Comparison of ENCODE assay signal across 25 cellular contexts in the genomic region with DNA sequence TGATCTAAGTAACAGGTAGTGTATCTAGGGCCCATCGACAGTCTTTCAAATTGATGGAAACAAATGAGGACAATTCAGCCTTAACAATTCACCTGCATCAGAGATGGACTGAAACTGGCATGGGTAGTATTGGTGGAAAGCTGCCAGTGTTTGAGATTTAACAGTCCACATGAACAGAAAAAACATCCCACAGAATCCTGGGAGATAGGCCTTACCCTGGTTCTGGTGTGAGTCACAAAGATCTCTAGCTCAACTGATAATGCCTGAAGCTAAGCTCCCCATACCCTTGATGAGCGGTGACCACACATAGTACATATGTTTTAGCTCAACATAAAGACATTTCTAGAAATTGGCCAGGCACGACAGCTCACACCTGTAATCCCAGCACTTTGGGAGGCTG. TPM values are rescaled to one million over a fixed set of nuclear protein-coding genes. Genes with fewer than 3 reads are reported as not detected.
DNase-seq lines count a peak whose midpoint lies in the region; ATAC-seq and TF ChIP-seq lines count a peak whose summit lies in the region.
"Had no signal": no experiment of that assay in that cellular context is flagged by ENCODE, and none has a peak within 500 bp of the region (broad histone marks: within the 10 kb centered on the region; RNA-seq: fewer than 3 reads in every experiment).

No MANE protein-coding gene starts in this region.

- no peak overlapping the region for H3K4me3 ChIP-seq in smooth muscle cell
- H3K4me3 ChIP-seq: GM23248, upper lobe of right lung had no signal

- peaks cover 98% of the 10 kb centered on the region for H4K20me1 ChIP-seq in smooth muscle cell (ENCODE audit: low read depth)

- H3K36me3 ChIP-seq in smooth muscle cell (ENCODE audit: low read depth) = no peaks in the 10 kb centered on the region

- no peaks in the 10 kb centered on the region for H3K9me3 Mint-ChIP-seq in activated T-cell treated with anti-CD3 and anti-CD28 coated beads, Interleukin-2, amount 50 U/mL, for 24 hours
- no peaks in the 10 kb centered on the region for H3K9me3 Mint-ChIP-seq in activated T-cell treated with anti-CD3 and anti-CD28 coated beads, Interleukin-2, amount 50 U/mL, for 4 hours
- H3K9me3 Mint-ChIP-seq in natural killer cell treated with Interleukin-12 subunit alpha and Interleukin-12 subunit beta and Interleukin-15 and Interleukin-18, amount 100 ng/mL, for 72 hours = no peaks in the 10 kb centered on the region
- H3K9me3 Mint-ChIP-seq: activated CD4-positive, alpha-beta T cell treated with anti-CD3 and anti-CD28 coated beads, Interleukin-2, amount 10 ng/mL, durations not matched to agents 24 days and 14 days; brain; CD4-positive, CD25-positive, alpha-beta regulatory T cell; stimulated activated memory B cell treated with anti-CD40 and anti-IgM and Interleukin-4, amounts not matched to agents 10 μg/mL and 1 μg/mL and 100 μg/mL, for 72 hours had no signal

- peak overlapping the region; percentile 39 for H3K27ac ChIP-seq in smooth muscle cell (ENCODE audit: low read depth)
- H3K27ac ChIP-seq: GM23248, HL-60, upper lobe of right lung had no signal

- no peak overlapping the region for H3K9ac ChIP-seq in smooth muscle cell (ENCODE audit: low read depth)
- H3K9ac ChIP-seq: GM23248 had no signal

- H3K4me1 Mint-ChIP-seq in activated T-cell treated with anti-CD3 and anti-CD28 coated beads, Interleukin-2, amount 50 U/mL, for 24 hours (ENCODE audit: low read depth) = peaks cover 33% of the 10 kb centered on the region
- peaks cover 27% of the 10 kb centered on the region for H3K4me1 Mint-ChIP-seq in activated T-cell treated with anti-CD3 and anti-CD28 coated beads, Interleukin-2, amount 50 U/mL, for 4 hours (ENCODE audit: low read depth)
- peaks cover 10 to 22% of the 10 kb centered on the region in 2 donors for H3K4me1 Mint-ChIP-seq in natural killer cell treated with Interleukin-12 subunit alpha and Interleukin-12 subunit beta and Interleukin-15 and Interleukin-18, amount 100 ng/mL, for 72 hours (ENCODE audit: low read depth in 2 of 2)

- H3K27ac Mint-ChIP-seq in activated T-cell treated with anti-CD3 and anti-CD28 coated beads, Interleukin-2, amount 50 U/mL, for 24 hours = peak overlapping the region; percentile 18
- H3K27ac Mint-ChIP-seq in natural killer cell treated with Interleukin-12 subunit alpha and Interleukin-12 subunit beta and Interleukin-15 and Interleukin-18, amount 100 ng/mL, for 72 hours = no peak overlapping the region
- H3K27ac Mint-ChIP-seq: activated CD4-positive, alpha-beta T cell treated with anti-CD3 and anti-CD28 coated beads, Interleukin-2, amount 10 ng/mL, durations not matched to agents 24 days and 14 days; CD4-positive, CD25-positive, alpha-beta regulatory T cell; stimulated activated memory B cell treated with anti-CD40 and anti-IgM and Interleukin-4, amounts not matched to agents 10 μg/mL and 1 μg/mL and 100 μg/mL, for 72 hours had no signal

- 35% methylated on average over 3 of the region's 3 CpGs for WGBS in smooth muscle cell (ENCODE audit: low lambda C conversion rate)

- no peak for ATAC-seq in activated T-cell treated with anti-CD3 and anti-CD28 coated beads, Interleukin-2, amount 50 U/mL, for 4 hours
- ATAC-seq in left colon = peak; percentile 11
- ATAC-seq in HG02571 (IDR thresholded peaks at IDR 0.05; ENCODE audit: unreplicated experiment) = no peak
- no peak for ATAC-seq in natural killer cell treated with Interleukin-12 subunit alpha and Interleukin-12 subunit beta and Interleukin-15 and Interleukin-18, amount 100 ng/mL, for 72 hours
- ATAC-seq: stimulated activated memory B cell treated with anti-CD40 and anti-IgM and Interleukin-4, amounts not matched to agents 10 μg/mL and 1 μg/mL and 100 μg/mL, for 72 hours; upper lobe of right lung had no signal

- TF ChIP-seq CTCF in smooth muscle cell (IDR thresholded peaks at IDR 0.05; ENCODE audit: borderline replicate concordance, insufficient read depth, poor library complexity, severe bottlenecking) = no peak

- no peaks in the 10 kb centered on the region for H3K9me3 ChIP-seq in smooth muscle cell (replicated peaks; ENCODE audit: low read depth)
- H3K9me3 ChIP-seq: upper lobe of right lung had no signal

- no peaks in the 10 kb centered on the region for H3K27me3 ChIP-seq in smooth muscle cell (ENCODE audit: low read depth)
- H3K27me3 ChIP-seq: upper lobe of right lung had no signal

- H3K36me3 Mint-ChIP-seq in activated T-cell treated with anti-CD3 and anti-CD28 coated beads, Interleukin-2, amount 50 U/mL, for 24 hours (ENCODE audit: low read depth) = peaks cover 77% of the 10 kb centered on the region
- peaks cover 28% of the 10 kb centered on the region for H3K36me3 Mint-ChIP-seq in activated T-cell treated with anti-CD3 and anti-CD28 coated beads, Interleukin-2, amount 50 U/mL, for 4 hours (ENCODE audit: insufficient read depth)
- peaks cover 6% of the 10 kb centered on the region for H3K36me3 Mint-ChIP-seq in natural killer cell treated with Interleukin-12 subunit alpha and Interleukin-12 subunit beta and Interleukin-15 and Interleukin-18, amount 100 ng/mL, for 72 hours

- H3K4me3 Mint-ChIP-seq in activated T-cell treated with anti-CD3 and anti-CD28 coated beads, Interleukin-2, amount 50 U/mL, for 24 hours = no peak overlapping the region
- H3K4me3 Mint-ChIP-seq in activated T-cell treated with anti-CD3 and anti-CD28 coated beads, Interleukin-2, amount 50 U/mL, for 4 hours = no peak overlapping the region
- H3K4me3 Mint-ChIP-seq in natural killer cell treated with Interleukin-12 subunit alpha and Interleukin-12 subunit beta and Interleukin-15 and Interleukin-18, amount 100 ng/mL, for 72 hours = no peak overlapping the region
- H3K4me3 Mint-ChIP-seq: activated CD4-positive, alpha-beta T cell treated with anti-CD3 and anti-CD28 coated beads, Interleukin-2, amount 10 ng/mL, durations not matched to agents 24 days and 14 days; brain; CD4-positive, CD25-positive, alpha-beta regulatory T cell; stimulated activated memory B cell treated with anti-CD40 and anti-IgM and Interleukin-4, amounts not matched to agents 10 μg/mL and 1 μg/mL and 100 μg/mL, for 72 hours had no signal

- H3K4me1 ChIP-seq in smooth muscle cell (ENCODE audit: low read depth) = no peaks in the 10 kb centered on the region

- H3K4me2 ChIP-seq in smooth muscle cell = no peak overlapping the region

- peaks cover 94% of the 10 kb centered on the region for H3K79me2 ChIP-seq in smooth muscle cell (ENCODE audit: low read depth)

- no peak overlapping the region for H2AFZ ChIP-seq in smooth muscle cell (ENCODE audit: low read depth)
- H2AFZ ChIP-seq: GM23248 had no signal

- peaks cover 12% of the 10 kb centered on the region for H3F3A ChIP-seq in smooth muscle cell (ENCODE audit: low read depth)

- intact Hi-C loops in left colon (cut with DNase I, micrococcal nuclease) = no loop called here

- H3K27me3 Mint-ChIP-seq in activated T-cell treated with anti-CD3 and anti-CD28 coated beads, Interleukin-2, amount 50 U/mL, for 24 hours = no peaks in the 10 kb centered on the region
- H3K27me3 Mint-ChIP-seq in activated T-cell treated with anti-CD3 and anti-CD28 coated beads, Interleukin-2, amount 50 U/mL, for 4 hours (ENCODE audit: low read depth) = no peaks in the 10 kb centered on the region
- H3K27me3 Mint-ChIP-seq in natural killer cell treated with Interleukin-12 subunit alpha and Interleukin-12 subunit beta and Interleukin-15 and Interleukin-18, amount 100 ng/mL, for 72 hours = no peaks in the 10 kb centered on the region
- H3K27me3 Mint-ChIP-seq: activated CD4-positive, alpha-beta T cell treated with anti-CD3 and anti-CD28 coated beads, Interleukin-2, amount 10 ng/mL, durations not matched to agents 24 days and 14 days; brain; CD4-positive, CD25-positive, alpha-beta regulatory T cell; stimulated activated memory B cell treated with anti-CD40 and anti-IgM and Interleukin-4, amounts not matched to agents 10 μg/mL and 1 μg/mL and 100 μg/mL, for 72 hours had no signal

- no peak for DNase-seq in activated T-cell treated with anti-CD3 and anti-CD28 coated beads, Interleukin-2, amount 50 U/mL, for 24 hours
- DNase-seq in activated T-cell treated with anti-CD3 and anti-CD28 coated beads, Interleukin-2, amount 50 U/mL, for 4 hours = no peak
- DNase-seq in RPMI7951 (ENCODE audit: low read depth) = peak; percentile 41
- no peak for DNase-seq in left colon
- no peak for DNase-seq in smooth muscle cell (lab: John Stamatoyannopoulos, UW; ENCODE audit: unreplicated experiment)
- no peak for DNase-seq in NCI-H82 (lab: John Stamatoyannopoulos, UW)
- DNase-seq in natural killer cell treated with Interleukin-12 subunit alpha and Interleukin-12 subunit beta and Interleukin-15 and Interleukin-18, amount 100 ng/mL, for 72 hours (ENCODE audit: low spot score) = no peak
- DNase-seq: 8988T; activated CD4-positive, alpha-beta T cell treated with anti-CD3 and anti-CD28 coated beads, Interleukin-2, amount 10 ng/mL, durations not matched to agents 24 days and 14 days; activated gamma-delta T cell treated with Interleukin-2 at 50 U/mL for 16 hours; activated T-cell treated with anti-CD3 and anti-CD28 coated beads, Interleukin-2, amount 50 U/mL, for 1 hour; CD4-positive, CD25-positive, alpha-beta regulatory T cell; GM23248; NCI-H1694; NCI-H2171 treated with DMSO at 0.1 percent for 48 hours; NCI-H526; retina; SIG-M5; stimulated activated CD4-positive, alpha-beta T cell treated with anti-CD3 and anti-CD28 coated beads, Interleukin-4, amount 100 ng/mL, for 4 hours; substantia nigra; upper lobe of right lung had no signal

RNA-seq across cellular contexts. Expression of gene CRK, which starts 21.9 kb away (rescaled TPM):
- total RNA-seq in activated T-cell treated with anti-CD3 and anti-CD28 coated beads, Interleukin-2, amount 50 U/mL, for 4 hours = 10 to 100 TPM; 21.0 to 22.4 (median 22.0) TPM
- 62.6 and 67.6 TPM in 2 replicates for total RNA-seq in RPMI7951 (2014; rRNA removed; shearing (Covaris generic))
- 10 to 100 TPM; 74.6 to 80.9 TPM for total RNA-seq in left colon
- 49.7 and 64.5 TPM in 2 replicates for total RNA-seq in smooth muscle cell
- polyA plus RNA-seq in smooth muscle cell = 56.8 and 69.4 TPM in 2 replicates
- 10 to 100 TPM; 18.1 to 36.4 TPM for total RNA-seq in natural killer cell treated with Interleukin-12 subunit alpha and Interleukin-12 subunit beta and Interleukin-15 and Interleukin-18, amount 100 ng/mL, for 72 hours

RNA-seq across cellular contexts. Expression of gene YWHAE, which starts 34.1 kb away (rescaled TPM):
- total RNA-seq in activated T-cell treated with anti-CD3 and anti-CD28 coated beads, Interleukin-2, amount 50 U/mL, for 4 hours = 100 to 1,000 TPM; 470 to 529 (median 478) TPM
- 337 and 342 TPM in 2 replicates for total RNA-seq in RPMI7951 (2014; rRNA removed; shearing (Covaris generic))
- 100 to 1,000 TPM; 411 to 446 TPM for total RNA-seq in left colon
- 586 and 662 TPM in 2 replicates for total RNA-seq in smooth muscle cell
- polyA plus RNA-seq in smooth muscle cell = 383 and 429 TPM in 2 replicates
- 100 to 1,000 TPM; 365 to 407 TPM for total RNA-seq in natural killer cell treated with Interleukin-12 subunit alpha and Interleukin-12 subunit beta and Interleukin-15 and Interleukin-18, amount 100 ng/mL, for 72 hours

RNA-seq across cellular contexts. Expression of gene MYO1C, which starts 58.3 kb away (rescaled TPM):
- 10 to 100 TPM; 16.7 to 34.5 (median 18.3) TPM for total RNA-seq in activated T-cell treated with anti-CD3 and anti-CD28 coated beads, Interleukin-2, amount 50 U/mL, for 4 hours
- total RNA-seq in RPMI7951 (2014; rRNA removed; shearing (Covaris generic)) = 58.2 and 62.9 TPM in 2 replicates
- total RNA-seq in left colon (100 to 1,000 TPM; 318 to 378 TPM), smooth muscle cell (61.8 and 80.4 TPM in 2 replicates)
- 81.5 and 99.9 TPM in 2 replicates for polyA plus RNA-seq in smooth muscle cell
- 10 to 100 TPM; 16.8 to 54.5 TPM for total RNA-seq in natural killer cell treated with Interleukin-12 subunit alpha and Interleukin-12 subunit beta and Interleukin-15 and Interleukin-18, amount 100 ng/mL, for 72 hours
